ENCODE assay signal across 10 cellular contexts in genomic region chr15:77144492-77145070, GRCh38.
DNase-seq lines count a peak whose midpoint lies in the region; ATAC-seq, FAIRE-seq and TF ChIP-seq lines count a peak whose summit lies in the region.
"Had no signal": no experiment of that assay in that cellular context is flagged by ENCODE, and none has a peak within 500 bp of the region (broad histone marks: within the 10 kb centered on the region; RNA-seq: fewer than 3 reads in every experiment).

No MANE protein-coding gene starts in this region.

- TF ChIP-seq POLR2A in spleen (IDR thresholded peaks at IDR 0.05) = no peak

- WGBS in spleen, 5 donors = 70 to 84% (median 76%) methylated on average over 4 of the region's 4 CpGs

- H3K27me3 ChIP-seq in adipocyte (replicated peaks; ENCODE audit: control insufficient read depth, insufficient read depth, low read length) (no peaks in the 10 kb centered on the region), spleen (replicated peaks in 1 of 7) (no peaks in the 10 kb centered on the region)
- H3K27me3 ChIP-seq in effector memory CD4-positive, alpha-beta T cell (replicated peaks; ENCODE audit: control insufficient read depth, insufficient read depth, low read length, poor library complexity, severe bottlenecking) = no peaks in the 10 kb centered on the region
- H3K27me3 ChIP-seq: right lobe of liver had no signal

- H3K36me3 ChIP-seq in adipocyte (ENCODE audit: control insufficient read depth, insufficient read depth, low read length, severe bottlenecking) (peaks cover 27% of the 10 kb centered on the region), spleen (peaks cover 0 to 58% (median 5%) of the 10 kb centered on the region in 6 donors), kidney (ENCODE audit: control insufficient read depth in 1 of 2, insufficient read depth in 2 of 2, low read length in 2 of 2) (no peaks in the 10 kb centered on the region)
- no peaks in the 10 kb centered on the region for H3K36me3 ChIP-seq in effector memory CD4-positive, alpha-beta T cell (ENCODE audit: control insufficient read depth, insufficient read depth, low read length)
- H3K36me3 ChIP-seq: right lobe of liver had no signal

- H3K4me3 ChIP-seq in adipocyte (ENCODE audit: low read length) (peak overlapping the region; percentile 52), spleen (no peak overlapping the region), kidney (ENCODE audit: low read length in 2 of 2) (no peak overlapping the region)
- H3K4me3 ChIP-seq in effector memory CD4-positive, alpha-beta T cell (ENCODE audit: insufficient read depth, low read depth, low read length, poor library complexity, severe bottlenecking) = no peak overlapping the region
- H3K4me3 ChIP-seq: right lobe of liver had no signal

- H3K9me3 ChIP-seq in adipocyte (ENCODE audit: control insufficient read depth, low read length) (peaks cover 19% of the 10 kb centered on the region), spleen (peaks cover 0 to 30% (median 21%) of the 10 kb centered on the region in 8 donors), kidney (ENCODE audit: control insufficient read depth in 1 of 2, low read length in 2 of 2) (peaks cover 0 to 10% of the 10 kb centered on the region in 2 donors)
- no peaks in the 10 kb centered on the region for H3K9me3 ChIP-seq in effector memory CD4-positive, alpha-beta T cell (ENCODE audit: control insufficient read depth, low read length)
- H3K9me3 ChIP-seq: right lobe of liver had no signal

- DNase-seq in GOT3 (lab: John Stamatoyannopoulos, UW) = peak; percentile 8
- DNase-seq in adipocyte (ENCODE audit: low read depth) = peak; percentile 95
- DNase-seq in glomerular visceral epithelial cell (ENCODE audit: extremely low spot score) = peak; percentile 80
- no peak for DNase-seq in spleen
- DNase-seq in effector memory CD4-positive, alpha-beta T cell = no peak
- no peak for DNase-seq in kidney
- DNase-seq: KBM-7, right lobe of liver had no signal

- peak overlapping the region in 7 of 8 donors; percentile 62 to 76 (median 71) for H3K27ac ChIP-seq in spleen
- H3K27ac ChIP-seq in effector memory CD4-positive, alpha-beta T cell (ENCODE audit: insufficient read depth, low read length, poor library complexity, severe bottlenecking) = no peak overlapping the region
- H3K27ac ChIP-seq in kidney (ENCODE audit: low read depth in 2 of 2, low read length in 2 of 2) = peak overlapping the region in 1 of 2 donors; percentile 50
- H3K27ac ChIP-seq: right lobe of liver had no signal

- no peak for FAIRE-seq in kidney (lab: Jason Lieb, UNC)

- TF ChIP-seq CTCF in spleen (IDR thresholded peaks at IDR 0.05 in 8 of 11, conservative IDR thresholded peaks at IDR 0.05 in 3 of 11) (no peak), kidney (IDR thresholded peaks at IDR 0.05; ENCODE audit: borderline replicate concordance, extremely low read depth, insufficient read depth) (no peak)

- peaks cover 54% of the 10 kb centered on the region for H3K4me1 ChIP-seq in adipocyte (ENCODE audit: control insufficient read depth, insufficient read depth, low read length)
- peaks cover 0 to 27% (median 12%) of the 10 kb centered on the region in 6 donors for H3K4me1 ChIP-seq in spleen
- H3K4me1 ChIP-seq in effector memory CD4-positive, alpha-beta T cell (ENCODE audit: control insufficient read depth, insufficient read depth, low read length, poor library complexity, severe bottlenecking) = no peaks in the 10 kb centered on the region
- H3K4me1 ChIP-seq in kidney (ENCODE audit: control insufficient read depth in 1 of 2, insufficient read depth in 1 of 2, low read depth in 1 of 2, low read length in 2 of 2) = no peaks in the 10 kb centered on the region
- H3K4me1 ChIP-seq: right lobe of liver had no signal

- intact Hi-C loops in spleen (cut with DNase I; ENCODE audit: low total_unique reads) = no loop called here
- intact Hi-C loops in kidney (cut with DNase I) = no loop called here

- ATAC-seq in GM18517 (IDR thresholded peaks at IDR 0.05; ENCODE audit: unreplicated experiment) = no peak
- no peak for ATAC-seq in activated CD4-positive, CD25-positive, alpha-beta regulatory T cell treated with anti-CD3 and anti-CD28 coated beads, Interleukin-2, amount 50 U/mL, for 24 hours
- ATAC-seq: right lobe of liver had no signal

- H3K9ac ChIP-seq in adipocyte (ENCODE audit: low read length) (peak overlapping the region; percentile 71), kidney (ENCODE audit: low read length in 2 of 2) (no peak overlapping the region)

Comparison
In these comparisons a context has a peak if more than half of its experiments do, and no peak if none do; other contexts are left out.
1. DNase-seq: peak in GOT3 (single experiment), adipocyte (single experiment) and glomerular visceral epithelial cell (single experiment); none in spleen (single experiment), effector memory CD4-positive, alpha-beta T cell (0 of 3) and kidney (single experiment).